Comparison of ENCODE assay signal across 2 cellular contexts in genomic region chr15:58589047-58589446, GRCh38.
TF ChIP-seq lines count a peak whose summit lies in the region.

No MANE protein-coding gene starts in this region.

TF ChIP-seq in liver, 16 proteins besides CTCF, POLR2A, EP300 and RAD21 (continued from another document):
- TF ChIP-seq, protein P1, sequence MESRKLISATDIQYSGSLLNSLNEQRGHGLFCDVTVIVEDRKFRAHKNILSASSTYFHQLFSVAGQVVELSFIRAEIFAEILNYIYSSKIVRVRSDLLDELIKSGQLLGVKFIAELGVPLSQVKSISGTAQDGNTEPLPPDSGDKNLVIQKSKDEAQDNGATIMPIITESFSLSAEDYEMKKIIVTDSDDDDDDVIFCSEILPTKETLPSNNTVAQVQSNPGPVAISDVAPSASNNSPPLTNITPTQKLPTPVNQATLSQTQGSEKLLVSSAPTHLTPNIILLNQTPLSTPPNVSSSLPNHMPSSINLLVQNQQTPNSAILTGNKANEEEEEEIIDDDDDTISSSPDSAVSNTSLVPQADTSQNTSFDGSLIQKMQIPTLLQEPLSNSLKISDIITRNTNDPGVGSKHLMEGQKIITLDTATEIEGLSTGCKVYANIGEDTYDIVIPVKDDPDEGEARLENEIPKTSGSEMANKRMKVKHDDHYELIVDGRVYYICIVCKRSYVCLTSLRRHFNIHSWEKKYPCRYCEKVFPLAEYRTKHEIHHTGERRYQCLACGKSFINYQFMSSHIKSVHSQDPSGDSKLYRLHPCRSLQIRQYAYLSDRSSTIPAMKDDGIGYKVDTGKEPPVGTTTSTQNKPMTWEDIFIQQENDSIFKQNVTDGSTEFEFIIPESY (IDR thresholded peaks at IDR 0.05) = no peak
- TF ChIP-seq RXRA (IDR thresholded peaks at IDR 0.05) (peak in 1 of 2 donors; percentile 27), SP1 (IDR thresholded peaks at IDR 0.05) (peak; percentile 46), TAF1 (conservative IDR thresholded peaks at IDR 0.05) (no peak), GABPA (IDR thresholded peaks at IDR 0.05 in 1 of 2, conservative IDR thresholded peaks at IDR 0.05 in 1 of 2) (no peak), FOXA2 (IDR thresholded peaks at IDR 0.05) (peak; percentile 37), FOXA1 (IDR thresholded peaks at IDR 0.05) (peak; percentile 13), NR2F2 (IDR thresholded peaks at IDR 0.05) (no peak), YY1 (IDR thresholded peaks at IDR 0.05) (no peak), HNF4A (conservative IDR thresholded peaks at IDR 0.05) (peak in 1 of 2 donors; percentile 27), JUND (IDR thresholded peaks at IDR 0.05) (peak in 1 of 2 donors; percentile 16), EGR1 (IDR thresholded peaks at IDR 0.05; ENCODE audit: low read depth in 2 of 2) (no peak), ATF3 (IDR thresholded peaks at IDR 0.05) (peak; percentile 51), MAX (IDR thresholded peaks at IDR 0.05) (no peak)
- TF ChIP-seq, protein P2, sequence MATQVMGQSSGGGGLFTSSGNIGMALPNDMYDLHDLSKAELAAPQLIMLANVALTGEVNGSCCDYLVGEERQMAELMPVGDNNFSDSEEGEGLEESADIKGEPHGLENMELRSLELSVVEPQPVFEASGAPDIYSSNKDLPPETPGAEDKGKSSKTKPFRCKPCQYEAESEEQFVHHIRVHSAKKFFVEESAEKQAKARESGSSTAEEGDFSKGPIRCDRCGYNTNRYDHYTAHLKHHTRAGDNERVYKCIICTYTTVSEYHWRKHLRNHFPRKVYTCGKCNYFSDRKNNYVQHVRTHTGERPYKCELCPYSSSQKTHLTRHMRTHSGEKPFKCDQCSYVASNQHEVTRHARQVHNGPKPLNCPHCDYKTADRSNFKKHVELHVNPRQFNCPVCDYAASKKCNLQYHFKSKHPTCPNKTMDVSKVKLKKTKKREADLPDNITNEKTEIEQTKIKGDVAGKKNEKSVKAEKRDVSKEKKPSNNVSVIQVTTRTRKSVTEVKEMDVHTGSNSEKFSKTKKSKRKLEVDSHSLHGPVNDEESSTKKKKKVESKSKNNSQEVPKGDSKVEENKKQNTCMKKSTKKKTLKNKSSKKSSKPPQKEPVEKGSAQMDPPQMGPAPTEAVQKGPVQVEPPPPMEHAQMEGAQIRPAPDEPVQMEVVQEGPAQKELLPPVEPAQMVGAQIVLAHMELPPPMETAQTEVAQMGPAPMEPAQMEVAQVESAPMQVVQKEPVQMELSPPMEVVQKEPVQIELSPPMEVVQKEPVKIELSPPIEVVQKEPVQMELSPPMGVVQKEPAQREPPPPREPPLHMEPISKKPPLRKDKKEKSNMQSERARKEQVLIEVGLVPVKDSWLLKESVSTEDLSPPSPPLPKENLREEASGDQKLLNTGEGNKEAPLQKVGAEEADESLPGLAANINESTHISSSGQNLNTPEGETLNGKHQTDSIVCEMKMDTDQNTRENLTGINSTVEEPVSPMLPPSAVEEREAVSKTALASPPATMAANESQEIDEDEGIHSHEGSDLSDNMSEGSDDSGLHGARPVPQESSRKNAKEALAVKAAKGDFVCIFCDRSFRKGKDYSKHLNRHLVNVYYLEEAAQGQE (IDR thresholded peaks at IDR 0.05) = no peak

TF ChIP-seq in HepG2, 621 proteins besides CTCF, POLR2A, EP300 and RAD21 (continued from another document):
- TF ChIP-seq, protein P3, sequence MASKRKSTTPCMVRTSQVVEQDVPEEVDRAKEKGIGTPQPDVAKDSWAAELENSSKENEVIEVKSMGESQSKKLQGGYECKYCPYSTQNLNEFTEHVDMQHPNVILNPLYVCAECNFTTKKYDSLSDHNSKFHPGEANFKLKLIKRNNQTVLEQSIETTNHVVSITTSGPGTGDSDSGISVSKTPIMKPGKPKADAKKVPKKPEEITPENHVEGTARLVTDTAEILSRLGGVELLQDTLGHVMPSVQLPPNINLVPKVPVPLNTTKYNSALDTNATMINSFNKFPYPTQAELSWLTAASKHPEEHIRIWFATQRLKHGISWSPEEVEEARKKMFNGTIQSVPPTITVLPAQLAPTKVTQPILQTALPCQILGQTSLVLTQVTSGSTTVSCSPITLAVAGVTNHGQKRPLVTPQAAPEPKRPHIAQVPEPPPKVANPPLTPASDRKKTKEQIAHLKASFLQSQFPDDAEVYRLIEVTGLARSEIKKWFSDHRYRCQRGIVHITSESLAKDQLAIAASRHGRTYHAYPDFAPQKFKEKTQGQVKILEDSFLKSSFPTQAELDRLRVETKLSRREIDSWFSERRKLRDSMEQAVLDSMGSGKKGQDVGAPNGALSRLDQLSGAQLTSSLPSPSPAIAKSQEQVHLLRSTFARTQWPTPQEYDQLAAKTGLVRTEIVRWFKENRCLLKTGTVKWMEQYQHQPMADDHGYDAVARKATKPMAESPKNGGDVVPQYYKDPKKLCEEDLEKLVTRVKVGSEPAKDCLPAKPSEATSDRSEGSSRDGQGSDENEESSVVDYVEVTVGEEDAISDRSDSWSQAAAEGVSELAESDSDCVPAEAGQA (IDR thresholded peaks at IDR 0.05; ENCODE audit: low read depth) = no peak
- TF ChIP-seq, protein P3 (CRISPR knock-in tag; IDR thresholded peaks at IDR 0.05; ENCODE audit: borderline replicate concordance) = no peak
- TF ChIP-seq FOSL1 (CRISPR knock-in tag; IDR thresholded peaks at IDR 0.05; ENCODE audit: borderline replicate concordance) (no peak), FOXK2 (IDR thresholded peaks at IDR 0.05) (no peak), ZNF207 (IDR thresholded peaks at IDR 0.05; ENCODE audit: borderline replicate concordance) (no peak), ZBTB8A (CRISPR knock-in tag; IDR thresholded peaks at IDR 0.05; ENCODE audit: borderline replicate concordance, low read depth) (no peak), ZNF143 (CRISPR knock-in tag; IDR thresholded peaks at IDR 0.05) (no peak), ARID3A (IDR thresholded peaks at IDR 0.05; ENCODE audit: low read depth, low read length) (no peak), ZMYM3 (CRISPR knock-in tag; IDR thresholded peaks at IDR 0.05) (no peak), ZSCAN30 (CRISPR knock-in tag; IDR thresholded peaks at IDR 0.05) (no peak), TBX2 (CRISPR knock-in tag; IDR thresholded peaks at IDR 0.05; ENCODE audit: borderline replicate concordance) (no peak), ZNF713 (CRISPR knock-in tag; IDR thresholded peaks at IDR 0.05) (no peak), KDM5B (CRISPR knock-in tag; IDR thresholded peaks at IDR 0.05; ENCODE audit: borderline replicate concordance) (no peak), TAF1 (CRISPR knock-in tag; IDR thresholded peaks at IDR 0.05) (no peak), KLF11 (CRISPR knock-in tag; IDR thresholded peaks at IDR 0.05) (no peak)
- TF ChIP-seq, protein P4, sequence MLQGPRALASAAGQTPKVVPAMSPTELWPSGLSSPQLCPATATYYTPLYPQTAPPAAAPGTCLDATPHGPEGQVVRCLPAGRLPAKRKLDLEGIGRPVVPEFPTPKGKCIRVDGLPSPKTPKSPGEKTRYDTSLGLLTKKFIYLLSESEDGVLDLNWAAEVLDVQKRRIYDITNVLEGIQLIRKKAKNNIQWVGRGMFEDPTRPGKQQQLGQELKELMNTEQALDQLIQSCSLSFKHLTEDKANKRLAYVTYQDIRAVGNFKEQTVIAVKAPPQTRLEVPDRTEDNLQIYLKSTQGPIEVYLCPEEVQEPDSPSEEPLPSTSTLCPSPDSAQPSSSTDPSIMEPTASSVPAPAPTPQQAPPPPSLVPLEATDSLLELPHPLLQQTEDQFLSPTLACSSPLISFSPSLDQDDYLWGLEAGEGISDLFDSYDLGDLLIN (CRISPR knock-in tag; IDR thresholded peaks at IDR 0.05; ENCODE audit: borderline replicate concordance) = no peak
- TF ChIP-seq, protein P5, sequence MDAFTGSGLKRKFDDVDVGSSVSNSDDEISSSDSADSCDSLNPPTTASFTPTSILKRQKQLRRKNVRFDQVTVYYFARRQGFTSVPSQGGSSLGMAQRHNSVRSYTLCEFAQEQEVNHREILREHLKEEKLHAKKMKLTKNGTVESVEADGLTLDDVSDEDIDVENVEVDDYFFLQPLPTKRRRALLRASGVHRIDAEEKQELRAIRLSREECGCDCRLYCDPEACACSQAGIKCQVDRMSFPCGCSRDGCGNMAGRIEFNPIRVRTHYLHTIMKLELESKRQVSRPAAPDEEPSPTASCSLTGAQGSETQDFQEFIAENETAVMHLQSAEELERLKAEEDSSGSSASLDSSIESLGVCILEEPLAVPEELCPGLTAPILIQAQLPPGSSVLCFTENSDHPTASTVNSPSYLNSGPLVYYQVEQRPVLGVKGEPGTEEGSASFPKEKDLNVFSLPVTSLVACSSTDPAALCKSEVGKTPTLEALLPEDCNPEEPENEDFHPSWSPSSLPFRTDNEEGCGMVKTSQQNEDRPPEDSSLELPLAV (CRISPR knock-in tag; conservative IDR thresholded peaks at IDR 0.05; ENCODE audit: low read depth) = no peak
